In genomic region chr4:54659213-54660144, GRCh38 we compare ENCODE assay signal across 8 cellular contexts. TPM values are rescaled to one million over a fixed set of nuclear protein-coding genes. Genes with fewer than 3 reads are reported as not detected.
DNase-seq lines count a peak whose midpoint lies in the region; ATAC-seq, FAIRE-seq and TF ChIP-seq lines count a peak whose summit lies in the region.

No MANE protein-coding gene starts in this region.

- TF ChIP-seq CTCF in WTC11 (IDR thresholded peaks at IDR 0.05) (no peak), right atrium auricular region (IDR thresholded peaks at IDR 0.05) (no peak)

- peak overlapping the region; percentile 66 for H3K4me3 Mint-ChIP-seq in activated CD4-positive, alpha-beta T cell treated with anti-CD3 and anti-CD28 coated beads, Interleukin-2, amount 10 ng/mL, durations not matched to agents 7 days and 5 days
- peak overlapping the region; percentile 85 for H3K4me3 Mint-ChIP-seq in WTC11

- no peak for ATAC-seq in WTC11
- peak; percentile 48 for ATAC-seq in sciatic nerve
- no peak for ATAC-seq in HG03095 (IDR thresholded peaks at IDR 0.05; ENCODE audit: unreplicated experiment)

- POLR2A ChIA-PET in activated CD4-positive, alpha-beta T cell treated with anti-CD3 and anti-CD28 coated beads, Interleukin-2, amount 10 ng/mL, durations not matched to agents 7 days and 5 days (lab: Charles Lee) = no interaction called here
- POLR2A ChIA-PET in WTC11 (lab: Charles Lee) = interaction anchor here (1.2 kb wide), 1 partner anchor 10 kb away, joined by 3 read pairs; no protein-coding TSS in a partner anchor

- no peaks in the 10 kb centered on the region for H3K9me3 Mint-ChIP-seq in activated CD4-positive, alpha-beta T cell treated with anti-CD3 and anti-CD28 coated beads, Interleukin-2, amount 10 ng/mL, durations not matched to agents 7 days and 5 days
- no peaks in the 10 kb centered on the region for H3K9me3 Mint-ChIP-seq in WTC11

- intact Hi-C loops in sciatic nerve (cut with DNase I) = no loop called here

- no peak for TF ChIP-seq POLR2A in GM12892 (IDR thresholded peaks at IDR 0.05; ENCODE audit: low read depth, low read length)

- H3K36me3 Mint-ChIP-seq in activated CD4-positive, alpha-beta T cell treated with anti-CD3 and anti-CD28 coated beads, Interleukin-2, amount 10 ng/mL, durations not matched to agents 7 days and 5 days (ENCODE audit: low read depth) = no peaks in the 10 kb centered on the region
- no peaks in the 10 kb centered on the region for H3K36me3 Mint-ChIP-seq in WTC11

- H3K9me3 ChIP-seq in right atrium auricular region = no peaks in the 10 kb centered on the region

- H3K36me3 ChIP-seq in right atrium auricular region = no peaks in the 10 kb centered on the region

- FAIRE-seq in GM12892 (lab: Jason Lieb, UNC) = no peak

- H3K4me1 ChIP-seq in right atrium auricular region = peaks cover 0 to 31% of the 10 kb centered on the region in 2 donors

- H3K27ac ChIP-seq in right atrium auricular region = no peak overlapping the region

- no peak overlapping the region for H3K27ac Mint-ChIP-seq in activated CD4-positive, alpha-beta T cell treated with anti-CD3 and anti-CD28 coated beads, Interleukin-2, amount 10 ng/mL, durations not matched to agents 7 days and 5 days
- H3K27ac Mint-ChIP-seq in WTC11 = no peak overlapping the region

- peaks cover 25% of the 10 kb centered on the region for H3K4me1 Mint-ChIP-seq in activated CD4-positive, alpha-beta T cell treated with anti-CD3 and anti-CD28 coated beads, Interleukin-2, amount 10 ng/mL, durations not matched to agents 7 days and 5 days
- H3K4me1 Mint-ChIP-seq in WTC11 = peaks cover 48% of the 10 kb centered on the region

- CTCF ChIA-PET in activated CD4-positive, alpha-beta T cell treated with anti-CD3 and anti-CD28 coated beads, Interleukin-2, amount 10 ng/mL, durations not matched to agents 7 days and 5 days (lab: Charles Lee) = no interaction called here
- CTCF ChIA-PET in WTC11 (lab: Charles Lee) = interaction anchor here (1.1 to 1.5 kb wide), 3 partner anchors 10 to 301 kb away, joined by 4 to 6 read pairs (median 4); no protein-coding TSS in a partner anchor

- no peak for DNase-seq in activated CD4-positive, alpha-beta T cell treated with anti-CD3 and anti-CD28 coated beads, Interleukin-2, amount 10 ng/mL, durations not matched to agents 7 days and 5 days
- no peak for DNase-seq in activated CD4-positive, alpha-beta T cell treated with anti-CD3 and anti-CD28 coated beads, Interleukin-2, amount 50 U/mL, for 4 hours
- no peak for DNase-seq in WTC11 (ENCODE audit: low spot score)
- DNase-seq in right atrium auricular region (ENCODE audit: low spot score) = no peak
- DNase-seq in sciatic nerve (ENCODE audit: low spot score) = no peak
- no peak for DNase-seq in activated gamma-delta T cell (lab: John Stamatoyannopoulos, UW)
- no peak for DNase-seq in GM12892 (ENCODE audit: insufficient read length)

- H3K4me3 ChIP-seq in right atrium auricular region = peak overlapping the region; percentile 37 to 58

- H3K27me3 Mint-ChIP-seq in activated CD4-positive, alpha-beta T cell treated with anti-CD3 and anti-CD28 coated beads, Interleukin-2, amount 10 ng/mL, durations not matched to agents 7 days and 5 days = peaks cover 74% of the 10 kb centered on the region
- H3K27me3 Mint-ChIP-seq in WTC11 (ENCODE audit: low read depth) = peaks cover 56% of the 10 kb centered on the region

- H3K27me3 ChIP-seq in right atrium auricular region = peaks cover 0 to 6% of the 10 kb centered on the region in 2 donors

TF ChIP-seq in WTC11, 78 proteins besides CTCF, POLR2A, EP300 and RAD21:
- no peak for TF ChIP-seq SMAD4 (CRISPR knock-in tag; IDR thresholded peaks at IDR 0.05)
- no peak for TF ChIP-seq TCF7 (CRISPR knock-in tag; IDR thresholded peaks at IDR 0.05; ENCODE audit: low read depth)

RNA-seq across cellular contexts. Expression of gene KIT, which starts 1.7 kb away (rescaled TPM):
- total RNA-seq in activated CD4-positive, alpha-beta T cell treated with anti-CD3 and anti-CD28 coated beads, Interleukin-2, amount 10 ng/mL, durations not matched to agents 7 days and 5 days = under 1 TPM; 0.29 to 0.79 TPM
- total RNA-seq in WTC11 (2021) (20.3 to 23.3 TPM (median 20.3 TPM) in 3 replicates), right atrium auricular region (1 to 10 TPM; 1.5 to 2.6 TPM), sciatic nerve (4.9 TPM)
- polyA plus RNA-seq in GM12892 (2012; ENCODE audit: missing spikeins) = not detected
